In the genomic region with DNA sequence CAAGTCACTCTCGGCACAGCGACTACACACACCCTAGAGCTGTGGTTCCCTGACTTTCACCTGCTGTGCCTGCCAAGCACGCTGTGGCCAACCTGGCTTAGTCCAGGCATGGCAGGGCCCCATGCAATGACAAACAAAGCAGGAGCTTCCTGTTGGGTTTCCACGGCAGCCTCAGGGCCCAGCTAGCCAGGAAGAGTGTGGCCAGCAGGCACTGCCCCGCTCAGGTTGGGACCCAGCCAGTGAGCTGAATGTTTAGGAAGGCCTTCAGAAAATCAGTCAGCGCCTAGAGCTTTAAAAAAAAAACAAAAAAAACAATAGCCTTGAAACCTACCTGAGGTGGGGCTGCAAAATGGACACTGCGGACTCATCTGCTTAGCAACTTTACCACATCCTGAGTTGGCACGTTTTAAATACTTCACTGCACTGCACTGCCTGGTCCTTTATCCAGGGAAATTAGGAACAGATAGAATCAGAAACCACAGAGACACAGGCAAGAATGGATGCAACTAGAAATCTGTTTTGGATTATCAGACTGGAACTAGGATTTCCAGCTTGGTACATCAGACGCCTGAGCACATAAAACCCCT, we compare ENCODE assay signal across 8 cellular contexts. TPM values are rescaled to one million over a fixed set of nuclear protein-coding genes. Genes with fewer than 3 reads are reported as not detected.
DNase-seq lines count a peak whose midpoint lies in the region; ATAC-seq and TF ChIP-seq lines count a peak whose summit lies in the region.

No MANE protein-coding gene starts in this region.

- 0 out of 2 replicates have a peak, but pooled peaks cover under 1% of the 10 kb centered on the region for H3K9me2 ChIP-seq in GM23338 (ENCODE audit: insufficient read depth)

- H3K36me3 ChIP-seq in GM23338 (ENCODE audit: insufficient read depth) (peaks cover 13% of the 10 kb centered on the region; the same call in 1 of the 2 replicates), RWPE2 (ENCODE audit: low read depth) (peaks cover 73% of the 10 kb centered on the region), sigmoid colon (peaks cover 0 to 22% (median 3%) of the 10 kb centered on the region in 4 donors)

- no peaks in the 10 kb centered on the region for H3K9me3 Mint-ChIP-seq in GM23338
- no peaks in the 10 kb centered on the region for H3K9me3 Mint-ChIP-seq in activated naive CD8-positive, alpha-beta T cell treated with anti-CD3 and anti-CD28 coated beads for 36 hours

- DNase-seq in GM23338 (ENCODE audit: low spot score) (peak; percentile 29), RWPE2 (ENCODE audit: low spot score) (peak; percentile 87), fibroblast of the conjunctiva (ENCODE audit: low read depth) (peak; percentile 78), sigmoid colon (no peak), NCI-H1105 treated with DMSO at 0.1 percent for 48 hours (lab: John Stamatoyannopoulos, UW) (no peak)
- no peak for DNase-seq in activated CD8-positive, alpha-beta memory T cell treated with anti-CD3 and anti-CD28 coated beads, Interleukin-2, amount 50 U/mL, for 48 hours
- no peak for DNase-seq in activated T-cell treated with anti-CD3 and anti-CD28 coated beads, Interleukin-2, amount 50 U/mL, for 1 hour
- no peak for DNase-seq in activated naive CD8-positive, alpha-beta T cell treated with anti-CD3 and anti-CD28 coated beads for 36 hours

- no peak for TF ChIP-seq EP300 in sigmoid colon (IDR thresholded peaks at IDR 0.05)

- TF ChIP-seq CTCF in GM23338 (conservative IDR thresholded peaks at IDR 0.05; ENCODE audit: low read depth in 2 of 2) (no peak), RWPE2 (IDR thresholded peaks at IDR 0.05; ENCODE audit: poor library complexity, severe bottlenecking) (no peak), sigmoid colon (IDR thresholded peaks at IDR 0.05) (no peak)

- H3K9me3 ChIP-seq in RWPE2 (ENCODE audit: severe bottlenecking): no peaks in the 10 kb centered on the region
- no peaks in the 10 kb centered on the region for H3K9me3 ChIP-seq in sigmoid colon

- ATAC-seq in GM23338: peak; percentile 59
- ATAC-seq in RWPE2 (ENCODE audit: low read depth): peak; percentile 69

- H3K4me3 Mint-ChIP-seq in GM23338: no peak overlapping the region
- H3K4me3 Mint-ChIP-seq in activated naive CD8-positive, alpha-beta T cell treated with anti-CD3 and anti-CD28 coated beads for 36 hours: no peak overlapping the region

- H3K4me1 ChIP-seq in GM23338 (ENCODE audit: insufficient read depth) (no peaks in the 10 kb centered on the region), RWPE2 (ENCODE audit: insufficient read depth, poor library complexity, severe bottlenecking) (peaks cover 66% of the 10 kb centered on the region), sigmoid colon (peaks cover 0 to 30% (median 10%) of the 10 kb centered on the region in 4 donors)

- H3K27ac ChIP-seq in GM23338 (ENCODE audit: low read depth): 0 out of 2 replicates have a peak overlapping the region, but pooled peaks have one; percentile 12
- H3K27ac ChIP-seq in RWPE2 (ENCODE audit: poor library complexity, severe bottlenecking): peak overlapping the region; percentile 85
- H3K27ac ChIP-seq in sigmoid colon: peak overlapping the region in 3 of 4 donors; percentile 51 to 72 (median 65)

- 0 out of 2 replicates have a peak overlapping the region, but pooled peaks have one; percentile 34 for H3K27ac Mint-ChIP-seq in GM23338
- H3K27ac Mint-ChIP-seq in activated naive CD8-positive, alpha-beta T cell treated with anti-CD3 and anti-CD28 coated beads for 36 hours: no peak overlapping the region

- H3K4me2 ChIP-seq in GM23338: no peak overlapping the region

- TF ChIP-seq POLR2A in sigmoid colon (IDR thresholded peaks at IDR 0.05): no peak

- H3K4me3 ChIP-seq in GM23338: no peak overlapping the region
- no peak overlapping the region for H3K4me3 ChIP-seq in RWPE2 (ENCODE audit: severe bottlenecking)
- H3K4me3 ChIP-seq in sigmoid colon: no peak overlapping the region

- peaks cover 29% of the 10 kb centered on the region for H3K36me3 Mint-ChIP-seq in GM23338 (ENCODE audit: low read depth)
- H3K36me3 Mint-ChIP-seq in activated naive CD8-positive, alpha-beta T cell treated with anti-CD3 and anti-CD28 coated beads for 36 hours: peaks cover 2% of the 10 kb centered on the region

- no peaks in the 10 kb centered on the region for H3K27me3 ChIP-seq in GM23338 (ENCODE audit: insufficient read depth)
- H3K27me3 ChIP-seq in RWPE2 (ENCODE audit: insufficient read depth, poor library complexity, severe bottlenecking): no peaks in the 10 kb centered on the region
- H3K27me3 ChIP-seq in sigmoid colon: no peaks in the 10 kb centered on the region

- WGBS in sigmoid colon, 2 donors: 54 to 58% methylated on average over 9 of the region's 9 CpGs

- H2AFZ ChIP-seq in GM23338: no peak overlapping the region

- no peaks in the 10 kb centered on the region for H3K27me3 Mint-ChIP-seq in GM23338 (ENCODE audit: insufficient read depth, low read depth, poor library complexity)
- peaks cover 2% of the 10 kb centered on the region for H3K27me3 Mint-ChIP-seq in activated naive CD8-positive, alpha-beta T cell treated with anti-CD3 and anti-CD28 coated beads for 36 hours

- H4K20me1 ChIP-seq in GM23338 (replicated peaks; ENCODE audit: insufficient read depth): no peaks in the 10 kb centered on the region

- intact Hi-C loops in sigmoid colon (cut with DNase I): no loop called here

- no peaks in the 10 kb centered on the region for H3K79me2 ChIP-seq in GM23338 (replicated peaks; ENCODE audit: insufficient read depth)

- no peaks in the 10 kb centered on the region for H3F3A ChIP-seq in GM23338 (replicated peaks; ENCODE audit: low read depth)

- peaks cover 21% of the 10 kb centered on the region for H3K4me1 Mint-ChIP-seq in GM23338
- peaks cover 9% of the 10 kb centered on the region for H3K4me1 Mint-ChIP-seq in activated naive CD8-positive, alpha-beta T cell treated with anti-CD3 and anti-CD28 coated beads for 36 hours

TF ChIP-seq in GM23338, 12 proteins besides CTCF, POLR2A, EP300 and RAD21 (continues in another document):
- TF ChIP-seq CREB1 (CRISPR knock-in tag; IDR thresholded peaks at IDR 0.05; ENCODE audit: low read depth): no peak
- TF ChIP-seq, protein P1, sequence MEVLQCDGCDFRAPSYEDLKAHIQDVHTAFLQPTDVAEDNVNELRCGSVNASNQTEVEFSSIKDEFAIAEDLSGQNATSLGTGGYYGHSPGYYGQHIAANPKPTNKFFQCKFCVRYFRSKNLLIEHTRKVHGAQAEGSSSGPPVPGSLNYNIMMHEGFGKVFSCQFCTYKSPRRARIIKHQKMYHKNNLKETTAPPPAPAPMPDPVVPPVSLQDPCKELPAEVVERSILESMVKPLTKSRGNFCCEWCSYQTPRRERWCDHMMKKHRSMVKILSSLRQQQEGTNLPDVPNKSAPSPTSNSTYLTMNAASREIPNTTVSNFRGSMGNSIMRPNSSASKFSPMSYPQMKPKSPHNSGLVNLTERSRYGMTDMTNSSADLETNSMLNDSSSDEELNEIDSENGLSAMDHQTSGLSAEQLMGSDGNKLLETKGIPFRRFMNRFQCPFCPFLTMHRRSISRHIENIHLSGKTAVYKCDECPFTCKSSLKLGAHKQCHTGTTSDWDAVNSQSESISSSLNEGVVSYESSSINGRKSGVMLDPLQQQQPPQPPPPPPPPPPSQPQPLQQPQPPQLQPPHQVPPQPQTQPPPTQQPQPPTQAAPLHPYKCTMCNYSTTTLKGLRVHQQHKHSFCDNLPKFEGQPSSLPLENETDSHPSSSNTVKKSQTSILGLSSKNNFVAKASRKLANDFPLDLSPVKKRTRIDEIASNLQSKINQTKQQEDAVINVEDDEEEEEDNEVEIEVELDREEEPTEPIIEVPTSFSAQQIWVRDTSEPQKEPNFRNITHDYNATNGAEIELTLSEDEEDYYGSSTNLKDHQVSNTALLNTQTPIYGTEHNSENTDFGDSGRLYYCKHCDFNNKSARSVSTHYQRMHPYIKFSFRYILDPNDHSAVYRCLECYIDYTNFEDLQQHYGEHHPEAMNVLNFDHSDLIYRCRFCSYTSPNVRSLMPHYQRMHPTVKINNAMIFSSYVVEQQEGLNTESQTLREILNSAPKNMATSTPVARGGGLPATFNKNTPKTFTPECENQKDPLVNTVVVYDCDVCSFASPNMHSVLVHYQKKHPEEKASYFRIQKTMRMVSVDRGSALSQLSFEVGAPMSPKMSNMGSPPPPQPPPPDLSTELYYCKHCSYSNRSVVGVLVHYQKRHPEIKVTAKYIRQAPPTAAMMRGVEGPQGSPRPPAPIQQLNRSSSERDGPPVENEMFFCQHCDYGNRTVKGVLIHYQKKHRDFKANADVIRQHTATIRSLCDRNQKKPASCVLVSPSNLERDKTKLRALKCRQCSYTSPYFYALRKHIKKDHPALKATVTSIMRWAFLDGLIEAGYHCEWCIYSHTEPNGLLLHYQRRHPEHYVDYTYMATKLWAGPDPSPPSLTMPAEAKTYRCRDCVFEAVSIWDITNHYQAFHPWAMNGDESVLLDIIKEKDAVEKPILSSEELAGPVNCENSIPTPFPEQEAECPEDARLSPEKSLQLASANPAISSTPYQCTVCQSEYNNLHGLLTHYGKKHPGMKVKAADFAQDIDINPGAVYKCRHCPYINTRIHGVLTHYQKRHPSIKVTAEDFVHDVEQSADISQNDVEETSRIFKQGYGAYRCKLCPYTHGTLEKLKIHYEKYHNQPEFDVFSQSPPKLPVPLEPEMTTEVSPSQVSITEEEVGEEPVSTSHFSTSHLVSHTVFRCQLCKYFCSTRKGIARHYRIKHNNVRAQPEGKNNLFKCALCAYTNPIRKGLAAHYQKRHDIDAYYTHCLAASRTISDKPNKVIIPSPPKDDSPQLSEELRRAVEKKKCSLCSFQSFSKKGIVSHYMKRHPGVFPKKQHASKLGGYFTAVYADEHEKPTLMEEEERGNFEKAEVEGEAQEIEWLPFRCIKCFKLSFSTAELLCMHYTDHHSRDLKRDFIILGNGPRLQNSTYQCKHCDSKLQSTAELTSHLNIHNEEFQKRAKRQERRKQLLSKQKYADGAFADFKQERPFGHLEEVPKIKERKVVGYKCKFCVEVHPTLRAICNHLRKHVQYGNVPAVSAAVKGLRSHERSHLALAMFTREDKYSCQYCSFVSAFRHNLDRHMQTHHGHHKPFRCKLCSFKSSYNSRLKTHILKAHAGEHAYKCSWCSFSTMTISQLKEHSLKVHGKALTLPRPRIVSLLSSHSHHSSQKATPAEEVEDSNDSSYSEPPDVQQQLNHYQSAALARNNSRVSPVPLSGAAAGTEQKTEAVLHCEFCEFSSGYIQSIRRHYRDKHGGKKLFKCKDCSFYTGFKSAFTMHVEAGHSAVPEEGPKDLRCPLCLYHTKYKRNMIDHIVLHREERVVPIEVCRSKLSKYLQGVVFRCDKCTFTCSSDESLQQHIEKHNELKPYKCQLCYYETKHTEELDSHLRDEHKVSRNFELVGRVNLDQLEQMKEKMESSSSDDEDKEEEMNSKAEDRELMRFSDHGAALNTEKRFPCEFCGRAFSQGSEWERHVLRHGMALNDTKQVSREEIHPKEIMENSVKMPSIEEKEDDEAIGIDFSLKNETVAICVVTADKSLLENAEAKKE (CRISPR knock-in tag; IDR thresholded peaks at IDR 0.05): no peak
- TF ChIP-seq EZH2phosphoT487 (IDR thresholded peaks at IDR 0.05; ENCODE audit: unreplicated experiment): no peak

RNA-seq across cellular contexts. Expression of a gene that starts 36.3 kb away (rescaled TPM):
- total RNA-seq in GM23338 (2014; rRNA removed; shearing (Covaris generic)): not detected in 2 replicates
- polyA plus RNA-seq in GM23338 (2016; fragmentation: Nextera tagmentation; extraction: Ambion mirVana) (not detected in 2 replicates), sigmoid colon (not detected)
- not detected for total RNA-seq in sigmoid colon
- total RNA-seq in activated naive CD8-positive, alpha-beta T cell treated with anti-CD3 and anti-CD28 coated beads for 36 hours: not detected

Comparison
In these comparisons a context has a peak if more than half of its experiments do, and no peak if none do; other contexts are left out.
1. DNase-seq: peak in GM23338 (single experiment), RWPE2 (single experiment) and fibroblast of the conjunctiva (single experiment); none in sigmoid colon (single experiment), NCI-H1105 treated with DMSO at 0.1 percent for 48 hours (single experiment), activated CD8-positive, alpha-beta memory T cell treated with anti-CD3 and anti-CD28 coated beads, Interleukin-2, amount 50 U/mL, for 48 hours (single experiment), activated T-cell treated with anti-CD3 and anti-CD28 coated beads, Interleukin-2, amount 50 U/mL, for 1 hour (single experiment) and activated naive CD8-positive, alpha-beta T cell treated with anti-CD3 and anti-CD28 coated beads for 36 hours (single experiment).
2. H3K27ac ChIP-seq: peak in every context shown above with its lines; median percentile 85 in RWPE2; 65 in sigmoid colon; 12 in GM23338.